In the genomic region with DNA sequence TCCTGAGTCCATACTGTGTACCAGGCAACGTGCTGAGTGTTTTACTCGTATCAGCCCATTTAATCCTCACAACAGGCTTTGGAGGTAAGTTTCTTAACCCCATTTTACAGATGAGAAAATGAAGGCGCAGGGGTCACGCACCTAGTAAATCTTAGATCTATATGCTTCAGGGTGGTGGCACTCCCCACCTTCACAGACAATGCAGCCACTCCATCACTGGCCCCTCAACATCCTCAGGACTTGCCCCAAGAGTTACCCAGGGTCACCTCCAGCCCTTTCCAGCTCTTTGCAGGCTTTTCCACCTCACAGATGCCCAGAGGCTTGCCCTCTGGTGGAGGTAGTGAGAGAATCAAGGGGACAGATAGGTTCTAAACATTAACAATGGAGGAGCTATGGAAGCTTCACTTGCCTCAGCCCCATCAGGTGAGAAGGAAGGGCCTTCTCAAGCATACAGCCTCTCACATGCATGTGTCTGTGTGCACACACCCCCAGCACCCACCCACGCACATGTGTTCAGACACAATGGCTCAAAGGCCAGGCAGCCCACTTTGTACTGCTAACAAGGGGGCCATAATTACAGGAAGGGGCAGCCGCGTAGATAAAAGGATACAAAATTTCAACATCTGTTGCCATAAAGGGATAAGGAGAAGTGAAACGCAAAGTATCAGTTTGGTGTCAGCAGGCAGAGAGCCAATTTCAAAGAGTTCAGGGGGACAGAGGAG, we compare ENCODE assay signal across 13 cellular contexts. TPM values are rescaled to one million over a fixed set of nuclear protein-coding genes. Genes with fewer than 3 reads are reported as not detected.
DNase-seq lines count a peak whose midpoint lies in the region; ATAC-seq and TF ChIP-seq lines count a peak whose summit lies in the region.
"Had no signal": no experiment of that assay in that cellular context is flagged by ENCODE, and none has a peak within 500 bp of the region (broad histone marks: within the 10 kb centered on the region; RNA-seq: fewer than 3 reads in every experiment).

No MANE protein-coding gene starts in this region.

- H3K27ac Mint-ChIP-seq in neural crest cell (ENCODE audit: unreplicated experiment) (peak overlapping the region; percentile 43), osteocyte (ENCODE audit: unreplicated experiment) (no peak overlapping the region)
- H3K27ac Mint-ChIP-seq: activated CD4-positive, alpha-beta T cell treated with anti-CD3 and anti-CD28 coated beads, Interleukin-2, amount 10 ng/mL, durations not matched to agents 24 days and 14 days had no signal

- H3K4me2 ChIP-seq in mesenchymal stem cell (ENCODE audit: low read length, poor library complexity, severe bottlenecking) = no peak overlapping the region

- H3K36me3 Mint-ChIP-seq in neural crest cell (ENCODE audit: low read depth) (no peaks in the 10 kb centered on the region), osteocyte (ENCODE audit: unreplicated experiment) (peaks cover 21% of the 10 kb centered on the region)

- H3K9me3 Mint-ChIP-seq in neural crest cell (no peaks in the 10 kb centered on the region), osteocyte (ENCODE audit: unreplicated experiment) (no peaks in the 10 kb centered on the region)
- H3K9me3 Mint-ChIP-seq: activated CD4-positive, alpha-beta T cell treated with anti-CD3 and anti-CD28 coated beads, Interleukin-2, amount 10 ng/mL, durations not matched to agents 24 days and 14 days had no signal

- no peaks in the 10 kb centered on the region for H3K9me3 ChIP-seq in mesenchymal stem cell (ENCODE audit: control insufficient read depth, low read length)
- H3K9me3 ChIP-seq: tibial artery had no signal

- DNase-seq in NCI-H1694 treated with DMSO at 0.1 percent for 48 hours (lab: John Stamatoyannopoulos, UW) (peak; percentile 10), NCI-H1694 (lab: John Stamatoyannopoulos, UW) (no peak), neural crest cell (ENCODE audit: low read depth, low spot score) (no peak), osteocyte (ENCODE audit: extremely low spot score, unreplicated experiment) (no peak), NCI-H187 (lab: John Stamatoyannopoulos, UW) (no peak), mesenchymal stem cell (no peak)
- DNase-seq: activated CD4-positive, alpha-beta T cell treated with anti-CD3 and anti-CD28 coated beads, Interleukin-2, amount 10 ng/mL, durations not matched to agents 24 days and 14 days; central memory CD4-positive, alpha-beta T cell; NCI-H2107; tibial artery had no signal

- H3K27me3 Mint-ChIP-seq in neural crest cell (ENCODE audit: low read depth) (peaks cover 12% of the 10 kb centered on the region), osteocyte (ENCODE audit: unreplicated experiment) (no peaks in the 10 kb centered on the region)
- H3K27me3 Mint-ChIP-seq: activated CD4-positive, alpha-beta T cell treated with anti-CD3 and anti-CD28 coated beads, Interleukin-2, amount 10 ng/mL, durations not matched to agents 24 days and 14 days had no signal

- no peak overlapping the region for H3K14ac ChIP-seq in mesenchymal stem cell (ENCODE audit: low read length in 2 of 2)

- H3K36me3 ChIP-seq in mesenchymal stem cell (ENCODE audit: control insufficient read depth in 1 of 2, insufficient read depth in 2 of 2, low read depth in 1 of 2, low read length in 2 of 2) = peaks cover 48 to 53% of the 10 kb centered on the region in 2 experiments

- H3K18ac ChIP-seq in mesenchymal stem cell (ENCODE audit: low read depth in 1 of 2, low read length in 2 of 2) = no peak overlapping the region

- no peak overlapping the region for H3K4ac ChIP-seq in mesenchymal stem cell (ENCODE audit: low read depth in 1 of 2, low read length in 2 of 2)

- peak; percentile 47 for ATAC-seq in HG02973 (IDR thresholded peaks at IDR 0.05; ENCODE audit: unreplicated experiment)

- H2BK120ac ChIP-seq in mesenchymal stem cell (ENCODE audit: low read depth, low read length) = no peak overlapping the region

- no peak overlapping the region for H3K23ac ChIP-seq in mesenchymal stem cell (ENCODE audit: low read length in 2 of 2)

- H3K9ac ChIP-seq in mesenchymal stem cell (ENCODE audit: low read length) = no peak overlapping the region

- H3K4me1 ChIP-seq in mesenchymal stem cell (ENCODE audit: control insufficient read depth, insufficient read depth, low read depth, low read length) = peaks cover 8% of the 10 kb centered on the region

- 91% methylated on average over 8 of the region's 8 CpGs for WGBS in mesenchymal stem cell

- H3K27ac ChIP-seq in VCaP = peak overlapping the region; percentile 69
- no peak overlapping the region for H3K27ac ChIP-seq in mesenchymal stem cell (ENCODE audit: low read length, poor library complexity, severe bottlenecking)
- H3K27ac ChIP-seq: tibial artery had no signal

- H2BK15ac ChIP-seq in mesenchymal stem cell (ENCODE audit: low read depth, poor library complexity, severe bottlenecking) = no peak overlapping the region

- H4K91ac ChIP-seq in mesenchymal stem cell (ENCODE audit: low read length) = no peak overlapping the region

- H3K4me3 Mint-ChIP-seq in neural crest cell (no peak overlapping the region), osteocyte (ENCODE audit: unreplicated experiment) (no peak overlapping the region)
- H3K4me3 Mint-ChIP-seq: activated CD4-positive, alpha-beta T cell treated with anti-CD3 and anti-CD28 coated beads, Interleukin-2, amount 10 ng/mL, durations not matched to agents 24 days and 14 days had no signal

- TF ChIP-seq CTCF in VCaP (conservative IDR thresholded peaks at IDR 0.05) = peak; percentile 50
- no peak for TF ChIP-seq CTCF in neural crest cell (conservative IDR thresholded peaks at IDR 0.05)
- TF ChIP-seq CTCF in osteocyte (IDR thresholded peaks at IDR 0.05) = no peak

- H3K27me3 ChIP-seq in mesenchymal stem cell (ENCODE audit: control insufficient read depth in 1 of 2, insufficient read depth in 1 of 2, low read length in 2 of 2) = no peaks in the 10 kb centered on the region
- H3K27me3 ChIP-seq: tibial artery had no signal

- H3K79me1 ChIP-seq in mesenchymal stem cell (replicated peaks; ENCODE audit: low read length, poor library complexity, severe bottlenecking) = peaks cover 7% of the 10 kb centered on the region

- H2AFZ ChIP-seq in mesenchymal stem cell (ENCODE audit: low read depth, low read length) = no peak overlapping the region

- no peak overlapping the region for H2BK5ac ChIP-seq in mesenchymal stem cell (ENCODE audit: low read depth, low read length, poor library complexity, severe bottlenecking)

- no peak overlapping the region for H2AK5ac ChIP-seq in mesenchymal stem cell (ENCODE audit: low read length, severe bottlenecking)

- no peak overlapping the region for H3K4me3 ChIP-seq in mesenchymal stem cell (ENCODE audit: insufficient read depth in 1 of 2, low read depth in 1 of 2, low read length in 2 of 2)
- H3K4me3 ChIP-seq: skin epidermis, tibial artery had no signal

- H3K4me1 Mint-ChIP-seq in neural crest cell (peaks cover 22% of the 10 kb centered on the region), osteocyte (ENCODE audit: unreplicated experiment) (peaks cover 7% of the 10 kb centered on the region)
- H3K4me1 Mint-ChIP-seq: activated CD4-positive, alpha-beta T cell treated with anti-CD3 and anti-CD28 coated beads, Interleukin-2, amount 10 ng/mL, durations not matched to agents 24 days and 14 days had no signal

- no peak overlapping the region for H2BK12ac ChIP-seq in mesenchymal stem cell (ENCODE audit: low read length in 2 of 2)

- no peak overlapping the region for H4K8ac ChIP-seq in mesenchymal stem cell (ENCODE audit: low read length)

RNA-seq across cellular contexts. Expression of a gene that starts 29.1 kb away (rescaled TPM):
- total RNA-seq in neural crest cell (29.6 and 35.5 TPM in 2 replicates), osteocyte (14.9 and 15.3 TPM in 2 replicates)
- 37.7 TPM for polyA plus RNA-seq in mesenchymal stem cell (2013, experiment 1 of 2)
- polyA plus RNA-seq in mesenchymal stem cell (2013, experiment 2 of 2) = 36.7 TPM

RNA-seq across cellular contexts. Expression of a gene that starts 29.2 kb away (rescaled TPM):
- total RNA-seq in neural crest cell (30.8 and 36.3 TPM in 2 replicates), osteocyte (35.0 and 36.8 TPM in 2 replicates)
- 13.6 TPM for polyA plus RNA-seq in mesenchymal stem cell (2013, experiment 1 of 2)
- 12.5 TPM for polyA plus RNA-seq in mesenchymal stem cell (2013, experiment 2 of 2)
